23 cellular contexts compared by ENCODE assay signal in the genomic region with DNA sequence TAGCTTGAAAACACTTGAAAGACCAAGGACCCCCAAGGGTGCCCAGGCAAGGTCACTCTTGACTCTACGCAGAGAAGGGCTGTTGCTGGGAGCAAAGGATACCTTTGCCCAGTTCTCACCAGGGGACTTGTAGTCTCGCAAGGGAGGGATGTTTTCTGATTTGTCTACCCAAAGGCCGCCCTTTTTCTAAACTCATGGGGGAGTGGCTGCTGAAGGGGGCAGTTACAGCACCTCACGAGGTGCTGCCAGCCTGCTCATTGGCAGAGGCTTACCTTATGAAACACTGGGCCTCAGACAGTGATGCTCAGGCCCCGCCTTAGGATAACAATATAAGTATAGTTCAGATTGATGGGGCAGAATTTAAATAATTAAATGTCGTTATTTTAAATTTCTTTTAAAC.
A peak's percentile ranks its signal among the peaks of the same experiment; 100 is the strongest.
DNase-seq lines count a peak whose midpoint lies in the region; ATAC-seq and TF ChIP-seq lines count a peak whose summit lies in the region.
"Had no signal": no experiment of that assay in that cellular context is flagged by ENCODE, and none has a peak within 500 bp of the region (broad histone marks: within the 10 kb centered on the region; RNA-seq: fewer than 3 reads in every experiment).

No MANE protein-coding gene starts in this region.

- H2BK120ac ChIP-seq in IMR-90 (ENCODE audit: low read depth, low read length): peak overlapping the region; percentile 79; the same call in 1 of the 2 replicates

- H3K4me3 Mint-ChIP-seq in stimulated activated naive B cell treated with anti-CD40 and anti-IgM and Interleukin-4, amounts not matched to agents 10 μg/mL and 1 μg/mL and 100 μg/mL, for 72 hours: no peak overlapping the region
- H3K4me3 Mint-ChIP-seq: activated T-cell treated with anti-CD3 and anti-CD28 coated beads, Interleukin-2, amount 50 U/mL, for 24 hours; CD4-positive, alpha-beta memory T cell; IgD-negative memory B cell; natural killer cell; T-cell had no signal

- no peak overlapping the region for H2AK5ac ChIP-seq in IMR-90 (ENCODE audit: low read depth, low read length)

- H3K9me2 ChIP-seq in OCI-LY7 (ENCODE audit: insufficient read depth, low read length): no peaks in the 10 kb centered on the region

- no peak overlapping the region for H3K4ac ChIP-seq in IMR-90 (ENCODE audit: low read depth, low read length)

- H3K9me1 ChIP-seq in IMR-90 (ENCODE audit: insufficient read depth, low read length): peaks cover 19% of the 10 kb centered on the region; the same call in 1 of the 2 replicates

- H4K20me1 ChIP-seq in IMR-90 (ENCODE audit: insufficient read depth, low read length): no peaks in the 10 kb centered on the region
- H4K20me1 ChIP-seq in OCI-LY7 (ENCODE audit: insufficient read depth, low read length): no peaks in the 10 kb centered on the region

- CTCF ChIA-PET in IMR-90 (lab: Yijun Ruan, JAX) (no interaction called here), OCI-LY7 (lab: Charles Lee; ENCODE audit: unreplicated experiment) (interaction anchor here (0.6 kb wide), 1 partner anchor 269 kb away, joined by 3 read pairs; no protein-coding TSS in a partner anchor)

- dilution Hi-C loops in IMR-90 (cut with HindIII; ENCODE audit: low sequenced_read_pairs, unreplicated experiment): no loop called here

- ATAC-seq in IMR-90 (ENCODE audit: low read depth) (no peak), left colon (peak; percentile 68), HG03342 (IDR thresholded peaks at IDR 0.05; ENCODE audit: unreplicated experiment) (no peak)
- no peak for ATAC-seq in stimulated activated naive B cell treated with anti-CD40 and anti-IgM and Interleukin-4, amounts not matched to agents 10 μg/mL and 1 μg/mL and 100 μg/mL, for 72 hours (replicated peaks)
- ATAC-seq: natural killer cell, sciatic nerve, T-cell had no signal

- H3K9me3 ChIP-seq in IMR-90 (ENCODE audit: control insufficient read depth, insufficient read depth, low read length) (no peaks in the 10 kb centered on the region), OCI-LY7 (ENCODE audit: low read length) (no peaks in the 10 kb centered on the region)

- H3K56ac ChIP-seq in IMR-90 (ENCODE audit: extremely low read depth, insufficient read depth, low read length): no peak overlapping the region

- no peak for TF ChIP-seq POLR2A in IMR-90 (IDR thresholded peaks at IDR 0.05; ENCODE audit: low read depth, low read length)

- POLR2A ChIA-PET in IMR-90 (lab: Charles Lee; ENCODE audit: unreplicated experiment): no interaction called here
- POLR2A ChIA-PET in OCI-LY7 (lab: Charles Lee): interaction anchor here (0.6 to 15.4 kb wide), 4 partner anchors 15 to 135 kb away, joined by 3 to 201 read pairs (median 28); no protein-coding TSS in a partner anchor

- BruUV-seq in IMR-90 (replicated peaks; lab: Mats Ljungman, UMichigan) (no TSS peak), OCI-LY7 (replicated peaks; lab: Mats Ljungman, UMichigan) (no TSS peak)

- no peaks in the 10 kb centered on the region for H3K27me3 ChIP-seq in IMR-90 (ENCODE audit: control insufficient read depth, insufficient read depth, low read length)

- peaks cover 35 to 69% of the 10 kb centered on the region in 2 donors for H3K36me3 Mint-ChIP-seq in stimulated activated naive B cell treated with anti-CD40 and anti-IgM and Interleukin-4, amounts not matched to agents 10 μg/mL and 1 μg/mL and 100 μg/mL, for 72 hours

- no peak overlapping the region for H3K14ac ChIP-seq in IMR-90 (replicated peaks; ENCODE audit: low read depth, low read length)

- no peak overlapping the region for H3K4me2 ChIP-seq in IMR-90 (ENCODE audit: low read depth, low read length)
- peak overlapping the region; percentile 76 for H3K4me2 ChIP-seq in OCI-LY7 (ENCODE audit: low read length)

- intact Hi-C loops in IMR-90 (cut with micrococcal nuclease) (no loop called here), OCI-LY7 (cut with micrococcal nuclease; ENCODE audit: unreplicated experiment) (loop anchor here (10.0 kb wide), 2 partner anchors 598 to 968 kb away; a partner anchor contains a TSS), left colon (cut with DNase I, micrococcal nuclease) (no loop called here)

- H4K91ac ChIP-seq in IMR-90 (ENCODE audit: insufficient read depth, low read depth, low read length): peak overlapping the region; percentile 45; the same call in 1 of the 2 replicates

- H3K18ac ChIP-seq in IMR-90 (ENCODE audit: low read depth, low read length): no peak overlapping the region

- peaks cover 47 to 72% of the 10 kb centered on the region in 2 experiments for H3K79me1 ChIP-seq in IMR-90 (ENCODE audit: low read depth in 1 of 2, low read length in 2 of 2)

- no peak overlapping the region for H4K8ac ChIP-seq in IMR-90 (ENCODE audit: low read depth in 2 of 2, low read length in 2 of 2)

- peaks cover 47 to 84% of the 10 kb centered on the region in 2 donors for H3K4me1 Mint-ChIP-seq in stimulated activated naive B cell treated with anti-CD40 and anti-IgM and Interleukin-4, amounts not matched to agents 10 μg/mL and 1 μg/mL and 100 μg/mL, for 72 hours

- peaks cover 0 to 5% of the 10 kb centered on the region in 2 donors for H3K9me3 Mint-ChIP-seq in stimulated activated naive B cell treated with anti-CD40 and anti-IgM and Interleukin-4, amounts not matched to agents 10 μg/mL and 1 μg/mL and 100 μg/mL, for 72 hours
- H3K9me3 Mint-ChIP-seq: activated T-cell treated with anti-CD3 and anti-CD28 coated beads, Interleukin-2, amount 50 U/mL, for 24 hours; CD4-positive, alpha-beta memory T cell; IgD-negative memory B cell; natural killer cell; T-cell had no signal

- H3K9ac ChIP-seq in IMR-90 (ENCODE audit: low read depth, low read length): no peak overlapping the region

- H3K27ac Mint-ChIP-seq in stimulated activated naive B cell treated with anti-CD40 and anti-IgM and Interleukin-4, amounts not matched to agents 10 μg/mL and 1 μg/mL and 100 μg/mL, for 72 hours: peak overlapping the region; percentile 89
- H3K27ac Mint-ChIP-seq: activated T-cell treated with anti-CD3 and anti-CD28 coated beads, Interleukin-2, amount 50 U/mL, for 24 hours; natural killer cell; T-cell had no signal

- in situ Hi-C loops in IMR-90 (cut with MboI; ENCODE audit: low sequenced_read_pairs) (no loop called here), GM13976 (cut with MboI; ENCODE audit: low sequenced_read_pairs, unreplicated experiment) (no loop called here)

- no peak overlapping the region for H2BK5ac ChIP-seq in IMR-90 (ENCODE audit: low read depth, low read length, poor library complexity, severe bottlenecking)

- H4K5ac ChIP-seq in IMR-90 (ENCODE audit: low read depth, low read length): no peak overlapping the region

- no peak overlapping the region for H2AK9ac ChIP-seq in IMR-90 (replicated peaks; ENCODE audit: low read depth, low read length, poor library complexity)

- TF ChIP-seq RAD21 in IMR-90 (IDR thresholded peaks at IDR 0.05; ENCODE audit: low read length): no peak

- H3K23ac ChIP-seq in IMR-90 (ENCODE audit: low read depth, low read length): no peak overlapping the region

- H2BK15ac ChIP-seq in IMR-90 (ENCODE audit: low read depth, low read length): no peak overlapping the region

- no peak overlapping the region for H2AFZ ChIP-seq in IMR-90 (replicated peaks; ENCODE audit: low read length, poor library complexity)
- H2AFZ ChIP-seq in OCI-LY7 (ENCODE audit: low read length): no peak overlapping the region; the same call in 1 of the 2 replicates

- no peak for TF ChIP-seq CTCF in IMR-90 (conservative IDR thresholded peaks at IDR 0.05; ENCODE audit: low read depth, low read length)
- no peak for TF ChIP-seq CTCF in OCI-LY7 (conservative IDR thresholded peaks at IDR 0.05; ENCODE audit: low read length)
- TF ChIP-seq CTCF in GM13976 (IDR thresholded peaks at IDR 0.05; ENCODE audit: borderline replicate concordance, control extremely low read depth, extremely low read depth, insufficient read depth, missing control alignments): no peak

- WGBS in IMR-90 (ENCODE audit: extremely low coverage in 2 of 2, insufficient read length in 1 of 2), 2 experiments: no CpG with 5 or more reads among the region's 6 CpGs

- H3K4me3 ChIP-seq in IMR-90 (ENCODE audit: insufficient read depth, low read depth, low read length) (no peak overlapping the region), OCI-LY7 (ENCODE audit: low read depth, low read length, poor library complexity, severe bottlenecking) (peak overlapping the region; percentile 30)

- H2BK20ac ChIP-seq in IMR-90 (ENCODE audit: low read depth, low read length): no peak overlapping the region

- H3K36me3 ChIP-seq in IMR-90 (ENCODE audit: control insufficient read depth, insufficient read depth, low read length) (peaks cover 16% of the 10 kb centered on the region), OCI-LY7 (ENCODE audit: insufficient read depth, low read length) (peaks cover 11% of the 10 kb centered on the region; the same call in 1 of the 2 replicates)

- peaks cover 27% of the 10 kb centered on the region; the same call in 1 of the 2 replicates for H3K79me2 ChIP-seq in OCI-LY7 (ENCODE audit: insufficient read depth, low read depth, low read length)

- H3K4me1 ChIP-seq in IMR-90 (ENCODE audit: control insufficient read depth, insufficient read depth, low read length) (peaks cover 16% of the 10 kb centered on the region), OCI-LY7 (ENCODE audit: insufficient read depth, low read length, poor library complexity, severe bottlenecking) (peaks cover 100% of the 10 kb centered on the region)

- H3K27ac ChIP-seq in IMR-90 (ENCODE audit: insufficient read depth, low read length) (no peak overlapping the region), OCI-LY7 (ENCODE audit: low read depth, low read length, poor library complexity, severe bottlenecking) (peak overlapping the region; percentile 100)

- DNase-seq in IMR-90 (no peak), OCI-LY7 (ENCODE audit: low spot score) (peak; percentile 53), left colon (peak in 1 of 2 donors; percentile 64), GM13976 (ENCODE audit: low spot score) (no peak)
- DNase-seq in stimulated activated naive B cell treated with anti-CD40 and anti-IgM and Interleukin-4, amounts not matched to agents 10 μg/mL and 1 μg/mL and 100 μg/mL, for 72 hours: no peak
- no peak for DNase-seq in stimulated activated CD4-positive, alpha-beta T cell treated with anti-CD3 and anti-CD28 coated beads, Interleukin-4, amount 100 ng/mL, for 4 hours
- DNase-seq in activated T-cell treated with anti-CD3 and anti-CD28 coated beads, Interleukin-2, amount 50 U/mL, for 48 hours: no peak
- DNase-seq: activated CD4-positive, alpha-beta T cell treated with anti-CD3 and anti-CD28 coated beads for 1 hour; activated CD8-positive, alpha-beta memory T cell treated with anti-CD3 and anti-CD28 coated beads for 24 hours; activated naive CD4-positive, alpha-beta T cell treated with anti-CD3 and anti-CD28 coated beads, Interleukin-2, amount 50 U/mL, for 16 hours; activated T-cell treated with anti-CD3 and anti-CD28 coated beads, Interleukin-2, amount 50 U/mL, for 24 hours; anterior cingulate cortex; CD4-positive, alpha-beta memory T cell; DMS 273 treated with DMSO at 0.1 percent for 48 hours; H7; kidney glomerular epithelial cell; natural killer cell; NCI-H1436 treated with DMSO at 0.1 percent for 48 hours; SIG-M5; T-cell had no signal

- no peaks in the 10 kb centered on the region for H3K27me3 Mint-ChIP-seq in stimulated activated naive B cell treated with anti-CD40 and anti-IgM and Interleukin-4, amounts not matched to agents 10 μg/mL and 1 μg/mL and 100 μg/mL, for 72 hours
- H3K27me3 Mint-ChIP-seq: activated T-cell treated with anti-CD3 and anti-CD28 coated beads, Interleukin-2, amount 50 U/mL, for 24 hours; CD4-positive, alpha-beta memory T cell; IgD-negative memory B cell; T-cell had no signal
